7 cellular contexts compared by ENCODE assay signal in genomic region chr5:154134499-154134898, GRCh38.
"Had no signal": no experiment of that assay in that cellular context is flagged by ENCODE, and none has a peak within 500 bp of the region (broad histone marks: within the 10 kb centered on the region; RNA-seq: fewer than 3 reads in every experiment).

No MANE protein-coding gene starts in this region.

- H3K4me2 ChIP-seq: GM23338 had no signal

- H3K4me3 ChIP-seq: GM23338, HAP-1 had no signal

- H3K36me3 ChIP-seq: HAP-1 had no signal

- FAIRE-seq: HTR-8/SVneo had no signal

- ATAC-seq: GM23338, HCT116 had no signal

- H3K4me1 ChIP-seq: HAP-1 had no signal

- DNase-seq: H7, IMR-90, KBM-7 had no signal

- H3K9me3 ChIP-seq: HAP-1 had no signal
